In the genomic region with DNA sequence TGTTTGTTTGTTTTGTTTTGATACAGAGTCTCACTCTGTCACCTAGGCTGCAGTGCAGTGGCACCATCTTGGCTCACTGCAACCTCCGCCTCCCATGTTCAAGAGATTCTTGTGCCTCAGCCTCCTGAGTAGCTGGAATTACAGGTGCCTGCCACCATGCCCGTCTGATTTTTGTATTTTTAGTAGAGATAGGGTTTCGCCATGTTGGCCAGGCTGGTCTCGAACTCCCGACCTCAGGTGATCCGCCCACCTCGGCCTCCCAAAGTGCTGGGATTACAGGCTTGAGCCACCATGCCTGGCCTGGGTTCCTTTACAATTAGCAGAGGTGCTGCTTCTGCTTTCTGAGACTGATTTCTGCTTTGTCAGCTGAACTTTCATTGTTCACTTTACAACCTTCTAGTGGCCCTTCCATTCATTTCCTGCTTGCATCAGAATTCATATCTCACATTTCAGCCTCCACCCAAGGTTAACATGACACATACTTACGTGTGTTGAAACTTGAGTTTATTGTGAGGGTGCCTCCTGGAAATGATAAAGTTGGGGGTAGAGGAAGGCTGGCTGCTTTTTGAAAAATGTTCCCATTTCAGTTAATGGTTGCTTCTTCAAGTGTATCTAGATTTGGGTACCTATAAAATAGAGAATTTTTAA, we compare ENCODE assay signal across 10 cellular contexts. TPM values are rescaled to one million over a fixed set of nuclear protein-coding genes. Genes with fewer than 3 reads are reported as not detected.
DNase-seq lines count a peak whose midpoint lies in the region; TF ChIP-seq lines count a peak whose summit lies in the region.
"Not testable (repeated sequence)": the region's sequence is repeated elsewhere in the genome, so short reads cannot be mapped to it uniquely, and the experiment has no call there.
"Had no signal": no experiment of that assay in that cellular context is flagged by ENCODE, and none has a peak within 500 bp of the region (broad histone marks: within the 10 kb centered on the region; RNA-seq: fewer than 3 reads in every experiment).

No MANE protein-coding gene starts in this region.

- not testable (repeated sequence) for H3K27me3 ChIP-seq in ACC112 (ENCODE audit: insufficient read depth, low read length); SK-N-SH (ENCODE audit: insufficient read depth); trophoblast cell (ENCODE audit: insufficient read depth, low read length)

- not testable (repeated sequence) for H3K23ac ChIP-seq in trophoblast cell (ENCODE audit: low read length)

- H2BK12ac ChIP-seq in trophoblast cell (ENCODE audit: low read length), result not testable (repeated sequence)

- TF ChIP-seq EP300 in SK-N-SH (IDR thresholded peaks at IDR 0.05; ENCODE audit: borderline replicate concordance in 1 of 2, low read depth in 1 of 2, low read length in 1 of 2), result peak in 1 of 2 experiments; percentile 16; a peak in 1 of 4 replicates

- not testable (repeated sequence) for H4K12ac ChIP-seq in trophoblast cell (ENCODE audit: low read depth, low read length)

- DNase-seq in GM04504 (ENCODE audit: low read depth) (peak; percentile 64), NCI-H1694 treated with DMSO at 0.1 percent for 48 hours (lab: John Stamatoyannopoulos, UW) (peak; percentile 6), dermis blood vessel endothelial cell (peak; percentile 83), immature natural killer cell (peak in 1 of 3 donors; percentile 14), trophoblast cell (peak; percentile 21 to 62)
- DNase-seq in SK-N-SH, result not testable (repeated sequence)
- DNase-seq in activated T-cell treated with anti-CD3 and anti-CD28 coated beads, Interleukin-2, amount 50 U/mL, for 48 hours, result peak; percentile 45 to 53

- H3K27ac Mint-ChIP-seq in immature natural killer cell, result peak overlapping the region; percentile 74 to 85 (median 78)

- peaks cover 84% of the 10 kb centered on the region for H3K79me2 ChIP-seq in ACC112 (ENCODE audit: control insufficient read depth, insufficient read depth, low read length, unreplicated experiment)
- peaks cover 97% of the 10 kb centered on the region for H3K79me2 ChIP-seq in SK-N-SH (ENCODE audit: insufficient read depth)
- H3K79me2 ChIP-seq in trophoblast cell (ENCODE audit: control insufficient read depth, insufficient read depth, low read length, poor library complexity), result peaks cover 17% of the 10 kb centered on the region

- peak overlapping the region; percentile 37; the same call in 1 of the 2 replicates for H3K9ac ChIP-seq in SK-N-SH
- H3K9ac ChIP-seq in trophoblast cell (ENCODE audit: low read length), result not testable (repeated sequence)

- H3K14ac ChIP-seq in trophoblast cell (ENCODE audit: low read length), result not testable (repeated sequence)

- H3K4ac ChIP-seq in trophoblast cell (ENCODE audit: low read depth, low read length), result peak overlapping the region; percentile 4

- not testable (repeated sequence) for H4K8ac ChIP-seq in trophoblast cell (ENCODE audit: low read depth, low read length)

- POLR2A ChIA-PET in SK-N-SH (lab: Yijun Ruan, JAX), result not testable (repeated sequence)

- H2AFZ ChIP-seq in ACC112 (ENCODE audit: low read length, unreplicated experiment); SK-N-SH (ENCODE audit: low read depth); trophoblast cell (ENCODE audit: insufficient read depth, low read length, poor library complexity): not testable (repeated sequence)

- H3K9me3 ChIP-seq in SK-N-SH; trophoblast cell (ENCODE audit: insufficient read depth, low read depth, low read length): not testable (repeated sequence)

- H2BK5ac ChIP-seq in trophoblast cell (ENCODE audit: low read depth, low read length, poor library complexity), result not testable (repeated sequence)

- H3K36me3 ChIP-seq in ACC112 (ENCODE audit: insufficient read depth, low read length) (peaks cover 16% of the 10 kb centered on the region), SK-N-SH (replicated peaks in 1 of 2; ENCODE audit: control insufficient read depth in 1 of 2, insufficient read depth in 2 of 2, low read length in 1 of 2) (peaks cover 11 to 34% of the 10 kb centered on the region in 2 experiments), trophoblast cell (ENCODE audit: control insufficient read depth in 1 of 2, insufficient read depth in 2 of 2, low read length in 2 of 2) (peaks cover 13 to 15% of the 10 kb centered on the region in 2 experiments)

- not testable (repeated sequence) for TF ChIP-seq RAD21 in SK-N-SH (IDR thresholded peaks at IDR 0.05; ENCODE audit: low read length)

- H3K79me1 ChIP-seq in trophoblast cell (ENCODE audit: low read length), result not testable (repeated sequence)

- peak overlapping the region; percentile 43 for H3K4me2 ChIP-seq in SK-N-SH
- H3K4me2 ChIP-seq in trophoblast cell (ENCODE audit: low read length), result not testable (repeated sequence)

- not testable (repeated sequence) for H2BK120ac ChIP-seq in trophoblast cell (ENCODE audit: insufficient read depth, low read length, poor library complexity)

- TF ChIP-seq CTCF in SK-N-SH (IDR thresholded peaks at IDR 0.05), result not testable (repeated sequence)

- H3K4me3 Mint-ChIP-seq in immature natural killer cell, result peak overlapping the region; percentile 9 to 60 (median 36)

- H3K18ac ChIP-seq in trophoblast cell (ENCODE audit: low read length), result not testable (repeated sequence)

- 80% methylated on average over 8 of the region's 8 CpGs for WGBS in SK-N-SH (ENCODE audit: low lambda C conversion rate)
- no CpG with 5 or more reads among the region's 8 CpGs for WGBS in trophoblast cell (ENCODE audit: extremely low coverage, insufficient coverage, insufficient read length)

- not testable (repeated sequence) for H3K9me3 Mint-ChIP-seq in immature natural killer cell

- not testable (repeated sequence) for H3K36me3 Mint-ChIP-seq in immature natural killer cell

- peaks cover 7 to 16% (median 11%) of the 10 kb centered on the region in 3 donors for H3K27me3 Mint-ChIP-seq in immature natural killer cell (ENCODE audit: low read depth in 3 of 3)

- peaks cover 38% of the 10 kb centered on the region for H4K20me1 ChIP-seq in SK-N-SH (ENCODE audit: insufficient read depth)

- peak overlapping the region; percentile 52 for H3K4me3 ChIP-seq in ACC112 (ENCODE audit: low read depth, low read length)
- H3K4me3 ChIP-seq in SK-N-SH (ENCODE audit: low read depth in 2 of 2, low read length in 1 of 2); trophoblast cell (ENCODE audit: low read depth, low read length): not testable (repeated sequence)

- H3F3A ChIP-seq in SK-N-SH (replicated peaks; ENCODE audit: insufficient read depth), result peaks cover 18% of the 10 kb centered on the region

- not testable (repeated sequence) for H4K91ac ChIP-seq in trophoblast cell (ENCODE audit: low read depth, low read length)

- peaks cover 65 to 72% of the 10 kb centered on the region in 2 donors for H3K4me1 Mint-ChIP-seq in immature natural killer cell

- not testable (repeated sequence) for H3K9me2 ChIP-seq in SK-N-SH

- H3K4me1 ChIP-seq in ACC112 (ENCODE audit: control insufficient read depth, insufficient read depth, low read length, unreplicated experiment) (peaks cover 36% of the 10 kb centered on the region), SK-N-SH (ENCODE audit: control insufficient read depth in 1 of 2, insufficient read depth in 2 of 2, low read depth in 1 of 2, low read length in 1 of 2) (peaks cover 5 to 12% of the 10 kb centered on the region in 2 experiments; a peak in 3 of 4 replicates)
- H3K4me1 ChIP-seq in trophoblast cell (ENCODE audit: control insufficient read depth in 1 of 2, insufficient read depth in 2 of 2, low read length in 2 of 2), result not testable (repeated sequence)

- CTCF ChIA-PET in SK-N-SH (lab: Yijun Ruan, JAX), result interaction anchor here (0.8 to 1.5 kb wide), 3 partner anchors 15 to 34 kb away, joined by 3 to 6 read pairs (median 3); no protein-coding TSS in a partner anchor

- peak overlapping the region; percentile 84 for H3K27ac ChIP-seq in ACC112 (ENCODE audit: low read depth, low read length)
- peak overlapping the region in 1 of 2 experiments; percentile 79; a peak in 2 of 4 replicates for H3K27ac ChIP-seq in SK-N-SH (ENCODE audit: low read depth in 2 of 2, low read length in 1 of 2)
- H3K27ac ChIP-seq in trophoblast cell (ENCODE audit: low read depth, low read length), result not testable (repeated sequence)

- H2AK5ac ChIP-seq in trophoblast cell (ENCODE audit: low read length), result not testable (repeated sequence)

TF ChIP-seq in SK-N-SH, 30 proteins besides CTCF, POLR2A, EP300 and RAD21:
- TF ChIP-seq TCF12 (IDR thresholded peaks at IDR 0.05) (peak; percentile 60), JUND (IDR thresholded peaks at IDR 0.05) (peak; percentile 35; the same call in 1 of the 2 replicates), ELF1 (IDR thresholded peaks at IDR 0.05) (peak; percentile 39; the same call in 1 of the 2 replicates), POLR2AphosphoS5 (IDR thresholded peaks at IDR 0.05; ENCODE audit: low read depth, low read length) (peak; percentile 25; the same call in 1 of the 2 replicates), RXRA (IDR thresholded peaks at IDR 0.05; ENCODE audit: borderline replicate concordance, low read depth) (peak; percentile 55; the same call in 1 of the 2 replicates), FOSL2 (IDR thresholded peaks at IDR 0.05; ENCODE audit: borderline replicate concordance, low read depth) (peak; percentile 69)

RNA-seq across cellular contexts. Expression of a gene that starts 4.7 kb away (rescaled TPM):
- polyA plus RNA-seq in SK-N-SH (2012; rRNA removed), result 262 and 306 TPM in 2 replicates
- 265 and 294 TPM in 2 replicates for polyA plus RNA-seq in SK-N-SH (2012; cell fraction: cytosol; rRNA removed)
- polyA plus RNA-seq in SK-N-SH (2012; cell fraction: nucleus; rRNA removed), result 86.2 and 95.3 TPM in 2 replicates
- total RNA-seq in dermis blood vessel endothelial cell, result 210 and 276 TPM in 2 replicates
- 10 to 100 TPM; 26.6 to 49.2 (median 39.5) TPM for polyA plus RNA-seq in immature natural killer cell
- polyA plus RNA-seq in trophoblast cell (2013), result 221 and 225 TPM in 2 replicates

RNA-seq across cellular contexts. Expression of a gene that starts 44.1 kb away (rescaled TPM):
- polyA plus RNA-seq in SK-N-SH (2012; rRNA removed), result 549 and 836 TPM in 2 replicates
- polyA plus RNA-seq in SK-N-SH (2012; cell fraction: cytosol; rRNA removed), result 499 and 604 TPM in 2 replicates
- 368 and 467 TPM in 2 replicates for polyA plus RNA-seq in SK-N-SH (2012; cell fraction: nucleus; rRNA removed)
- total RNA-seq in dermis blood vessel endothelial cell, result 464 and 901 TPM in 2 replicates
- polyA plus RNA-seq in immature natural killer cell, result 100 to 1,000 TPM; 582 to 834 (median 626) TPM
- 131 TPM in 2 replicates for polyA plus RNA-seq in trophoblast cell (2013)

RNA-seq across cellular contexts. Expression of a gene that starts 57.8 kb away (rescaled TPM):
- polyA plus RNA-seq in SK-N-SH (2012; rRNA removed) (0.19 and 0.41 TPM in 2 replicates), immature natural killer cell (not detected)
- polyA plus RNA-seq in SK-N-SH (2012; cell fraction: cytosol; rRNA removed), result 0.39 and 0.49 TPM in 2 replicates
- polyA plus RNA-seq in SK-N-SH (2012; cell fraction: nucleus; rRNA removed), result 0.11 and 0.21 TPM in 2 replicates
- 0.19 TPM in 1 of 2 replicates, not detected in the other for total RNA-seq in dermis blood vessel endothelial cell
- polyA plus RNA-seq in trophoblast cell (2013), result 0.14 TPM in 1 of 2 replicates, not detected in the other
- total RNA-seq: H7 had no signal
- polyA plus RNA-seq: aorta had no signal
